13 cellular contexts compared by ENCODE assay signal in genomic region chr6:33981421-33981820, GRCh38.
"Had no signal": no experiment of that assay in that cellular context is flagged by ENCODE, and none has a peak within 500 bp of the region (broad histone marks: within the 10 kb centered on the region; RNA-seq: fewer than 3 reads in every experiment).

No MANE protein-coding gene starts in this region.

- ATAC-seq: heart left ventricle; left ventricle myocardium superior; stimulated activated naive CD8-positive, alpha-beta T cell treated with anti-CD3 and anti-CD28 coated beads, Interleukin-15, amount 100 ng/mL, for 72 hours had no signal

- H3K9me3 ChIP-seq: heart left ventricle, ovary had no signal

- H3K4me3 ChIP-seq: heart left ventricle, ovary had no signal

- DNase-seq: activated CD4-positive, alpha-beta T cell treated with anti-CD3 and anti-CD28 coated beads, Interleukin-2, amount 10 ng/mL, durations not matched to agents 24 days and 14 days; activated gamma-delta T cell; activated naive CD8-positive, alpha-beta T cell treated with anti-CD3 and anti-CD28 coated beads for 36 hours; activated T-cell treated with anti-CD3 and anti-CD28 coated beads, Interleukin-2, amount 50 U/mL, for 1 hour; effector CD4-positive, alpha-beta T cell; left ventricle myocardium superior; mesenchymal stem cell; ovary; SHP77 treated with DMSO at 0.1 percent for 48 hours; stimulated activated CD4-positive, alpha-beta T cell treated with anti-CD3 and anti-CD28 coated beads, Interleukin-4, amount 100 ng/mL, for 4 hours; T-helper 9 cell had no signal

- H3K27me3 ChIP-seq: ovary had no signal

- H3K27ac ChIP-seq: heart left ventricle, ovary had no signal

- H3K36me3 ChIP-seq: heart left ventricle, ovary had no signal
